In genomic region chr20:10563935-10564492, GRCh38 we compare ENCODE assay signal across 18 cellular contexts.
DNase-seq lines count a peak whose midpoint lies in the region; ATAC-seq and TF ChIP-seq lines count a peak whose summit lies in the region.
"Had no signal": no experiment of that assay in that cellular context is flagged by ENCODE, and none has a peak within 500 bp of the region (broad histone marks: within the 10 kb centered on the region; RNA-seq: fewer than 3 reads in every experiment).

No MANE protein-coding gene starts in this region.

- H3K4me2 ChIP-seq in BLaER1 treated with 17β-estradiol and CSF1 and Interleukin-3, amounts not matched to agents 10 nM and 100 nM, result peak overlapping the region in 6 of 11 experiments; percentile 11 to 77 (median 55); a peak in 7 of 22 replicates
- H3K4me2 ChIP-seq in OCI-LY7 (ENCODE audit: low read length), result no peak overlapping the region

- H3K79me2 ChIP-seq in OCI-LY7 (ENCODE audit: insufficient read depth, low read depth, low read length), result no peaks in the 10 kb centered on the region

- H3K36me3 Mint-ChIP-seq in activated CD4-positive, alpha-beta memory T cell treated with anti-CD3 and anti-CD28 coated beads, Interleukin-2, amount 10 ng/mL, durations not matched to agents 7 days and 5 days (ENCODE audit: low read depth), result peaks cover 13% of the 10 kb centered on the region
- peaks cover 36% of the 10 kb centered on the region for H3K36me3 Mint-ChIP-seq in activated CD4-positive, alpha-beta memory T cell treated with anti-CD3 and anti-CD28 coated beads for 36 hours
- peaks cover 34% of the 10 kb centered on the region for H3K36me3 Mint-ChIP-seq in activated T-helper 17 cell treated with anti-CD3 and anti-CD28 coated beads, Interleukin-2, amount 50 U/mL, for 72 hours (ENCODE audit: low read depth)
- H3K36me3 Mint-ChIP-seq in stimulated activated memory B cell treated with anti-CD40 and anti-IgM and Interleukin-4, amounts not matched to agents 10 μg/mL and 1 μg/mL and 100 μg/mL, for 72 hours, result peaks cover 67% of the 10 kb centered on the region

- CTCF ChIA-PET in activated CD4-positive, alpha-beta memory T cell treated with anti-CD3 and anti-CD28 coated beads, Interleukin-2, amount 10 ng/mL, durations not matched to agents 7 days and 5 days (lab: Charles Lee), result no interaction called here
- CTCF ChIA-PET in activated CD4-positive, alpha-beta memory T cell treated with anti-CD3 and anti-CD28 coated beads for 36 hours (lab: Charles Lee), result no interaction called here
- CTCF ChIA-PET in OCI-LY7 (lab: Charles Lee; ENCODE audit: unreplicated experiment), result no interaction called here

- H3K27ac ChIP-seq in BLaER1 treated with 17β-estradiol and CSF1 and Interleukin-3, amounts not matched to agents 10 nM and 100 nM, result 0 out of 22 replicates have a peak overlapping the region, but pooled peaks of 1 of the 11 experiments have one; percentile 2
- H3K27ac ChIP-seq in OCI-LY7 (ENCODE audit: low read depth, low read length, poor library complexity, severe bottlenecking), result no peak overlapping the region
- H3K27ac ChIP-seq: SJCRH30 had no signal

- no TSS peak for BruUV-seq in OCI-LY7 (replicated peaks; lab: Mats Ljungman, UMichigan)

- TF ChIP-seq CTCF in OCI-LY7 (conservative IDR thresholded peaks at IDR 0.05; ENCODE audit: low read length), result no peak

- H3K9ac ChIP-seq in BLaER1 treated with 17β-estradiol and CSF1 and Interleukin-3, amounts not matched to agents 10 nM and 100 nM, result no peak overlapping the region

- no peaks in the 10 kb centered on the region for H3K9me3 Mint-ChIP-seq in activated CD4-positive, alpha-beta memory T cell treated with anti-CD3 and anti-CD28 coated beads, Interleukin-2, amount 10 ng/mL, durations not matched to agents 7 days and 5 days
- peaks cover 3% of the 10 kb centered on the region for H3K9me3 Mint-ChIP-seq in activated CD4-positive, alpha-beta memory T cell treated with anti-CD3 and anti-CD28 coated beads for 36 hours
- H3K9me3 Mint-ChIP-seq in activated T-helper 17 cell treated with anti-CD3 and anti-CD28 coated beads, Interleukin-2, amount 50 U/mL, for 72 hours, result no peaks in the 10 kb centered on the region
- H3K9me3 Mint-ChIP-seq in stimulated activated memory B cell treated with anti-CD40 and anti-IgM and Interleukin-4, amounts not matched to agents 10 μg/mL and 1 μg/mL and 100 μg/mL, for 72 hours, result peaks cover 4% of the 10 kb centered on the region

- H3K4me1 ChIP-seq in BLaER1 treated with 17β-estradiol and CSF1 and Interleukin-3, amounts not matched to agents 10 nM and 100 nM, result peaks cover 0 to 44% (median 24%) of the 10 kb centered on the region in 10 experiments; a peak in 15 of 20 replicates
- no peaks in the 10 kb centered on the region for H3K4me1 ChIP-seq in OCI-LY7 (ENCODE audit: insufficient read depth, low read length, poor library complexity, severe bottlenecking)
- H3K4me1 ChIP-seq: SJCRH30 had no signal

- no peaks in the 10 kb centered on the region for H3K27me3 ChIP-seq in BLaER1 treated with 17β-estradiol and CSF1 and Interleukin-3, amounts not matched to agents 10 nM and 100 nM
- H3K27me3 ChIP-seq: SJCRH30 had no signal

- DNase-seq in activated CD4-positive, alpha-beta memory T cell treated with anti-CD3 and anti-CD28 coated beads, Interleukin-2, amount 10 ng/mL, durations not matched to agents 7 days and 5 days, result no peak
- no peak for DNase-seq in activated CD4-positive, alpha-beta memory T cell treated with anti-CD3 and anti-CD28 coated beads for 36 hours
- peak; percentile 78 for DNase-seq in MV-4-11 (lab: John Stamatoyannopoulos, UW)
- DNase-seq in OCI-LY7 (ENCODE audit: low spot score), result no peak
- DNase-seq: H7; Karpas-422; NCI-H1436; NCI-H2029; NCI-H2171; NCI-H446; NCI-H69; NK-92 treated with Interleukin-12 subunit alpha and Interleukin-12 subunit beta, amount 100 ng/mL, for 24 hours; PC-3; SJCRH30 had no signal

- H3K27me3 Mint-ChIP-seq in activated CD4-positive, alpha-beta memory T cell treated with anti-CD3 and anti-CD28 coated beads, Interleukin-2, amount 10 ng/mL, durations not matched to agents 7 days and 5 days, result no peaks in the 10 kb centered on the region
- no peaks in the 10 kb centered on the region for H3K27me3 Mint-ChIP-seq in activated CD4-positive, alpha-beta memory T cell treated with anti-CD3 and anti-CD28 coated beads for 36 hours
- H3K27me3 Mint-ChIP-seq in activated T-helper 17 cell treated with anti-CD3 and anti-CD28 coated beads, Interleukin-2, amount 50 U/mL, for 72 hours, result no peaks in the 10 kb centered on the region
- H3K27me3 Mint-ChIP-seq in stimulated activated memory B cell treated with anti-CD40 and anti-IgM and Interleukin-4, amounts not matched to agents 10 μg/mL and 1 μg/mL and 100 μg/mL, for 72 hours, result no peaks in the 10 kb centered on the region

- POLR2A ChIA-PET in activated CD4-positive, alpha-beta memory T cell treated with anti-CD3 and anti-CD28 coated beads, Interleukin-2, amount 10 ng/mL, durations not matched to agents 7 days and 5 days (lab: Charles Lee), result no interaction called here
- POLR2A ChIA-PET in activated CD4-positive, alpha-beta memory T cell treated with anti-CD3 and anti-CD28 coated beads for 36 hours (lab: Charles Lee), result no interaction called here
- POLR2A ChIA-PET in OCI-LY7 (lab: Charles Lee), result interaction anchor here (0.7 kb wide), 1 partner anchor 253 kb away, joined by 4 read pairs; no protein-coding TSS in a partner anchor

- H3K4me3 ChIP-seq in BLaER1 treated with 17β-estradiol and CSF1 and Interleukin-3, amounts not matched to agents 10 nM and 100 nM, result no peak overlapping the region
- H3K4me3 ChIP-seq in OCI-LY7 (ENCODE audit: low read depth, low read length, poor library complexity, severe bottlenecking), result no peak overlapping the region
- H3K4me3 ChIP-seq: SJCRH30 had no signal

- no peaks in the 10 kb centered on the region for H3K9me2 ChIP-seq in OCI-LY7 (ENCODE audit: insufficient read depth, low read length)

- H3K9me3 ChIP-seq in BLaER1 treated with 17β-estradiol and CSF1 and Interleukin-3, amounts not matched to agents 10 nM and 100 nM (replicated peaks in 1 of 11), result peaks cover 12 to 27% (median 19%) of the 10 kb centered on the region in 11 experiments; a peak in 19 of 22 replicates
- no peaks in the 10 kb centered on the region for H3K9me3 ChIP-seq in OCI-LY7 (ENCODE audit: low read length)
- H3K9me3 ChIP-seq: SJCRH30 had no signal

- peak overlapping the region; percentile 25 for H3K27ac Mint-ChIP-seq in activated CD4-positive, alpha-beta memory T cell treated with anti-CD3 and anti-CD28 coated beads, Interleukin-2, amount 10 ng/mL, durations not matched to agents 7 days and 5 days
- H3K27ac Mint-ChIP-seq in activated CD4-positive, alpha-beta memory T cell treated with anti-CD3 and anti-CD28 coated beads for 36 hours, result no peak overlapping the region
- no peak overlapping the region for H3K27ac Mint-ChIP-seq in activated T-helper 17 cell treated with anti-CD3 and anti-CD28 coated beads, Interleukin-2, amount 50 U/mL, for 72 hours
- H3K27ac Mint-ChIP-seq in stimulated activated memory B cell treated with anti-CD40 and anti-IgM and Interleukin-4, amounts not matched to agents 10 μg/mL and 1 μg/mL and 100 μg/mL, for 72 hours, result no peak overlapping the region
- H3K27ac Mint-ChIP-seq: CD14-positive monocyte had no signal

- H3K4me3 Mint-ChIP-seq in activated CD4-positive, alpha-beta memory T cell treated with anti-CD3 and anti-CD28 coated beads, Interleukin-2, amount 10 ng/mL, durations not matched to agents 7 days and 5 days, result no peak overlapping the region
- H3K4me3 Mint-ChIP-seq in activated CD4-positive, alpha-beta memory T cell treated with anti-CD3 and anti-CD28 coated beads for 36 hours, result no peak overlapping the region
- no peak overlapping the region for H3K4me3 Mint-ChIP-seq in activated T-helper 17 cell treated with anti-CD3 and anti-CD28 coated beads, Interleukin-2, amount 50 U/mL, for 72 hours
- H3K4me3 Mint-ChIP-seq in stimulated activated memory B cell treated with anti-CD40 and anti-IgM and Interleukin-4, amounts not matched to agents 10 μg/mL and 1 μg/mL and 100 μg/mL, for 72 hours, result no peak overlapping the region
- H3K4me3 Mint-ChIP-seq: CD14-positive monocyte had no signal

- H3K36me3 ChIP-seq in BLaER1 treated with 17β-estradiol and CSF1 and Interleukin-3, amounts not matched to agents 10 nM and 100 nM, result peaks cover 12 to 48% (median 26%) of the 10 kb centered on the region in 11 experiments; a peak in 21 of 22 replicates
- H3K36me3 ChIP-seq in OCI-LY7 (ENCODE audit: insufficient read depth, low read length), result no peaks in the 10 kb centered on the region
- H3K36me3 ChIP-seq: SJCRH30 had no signal

- no peak overlapping the region for H2AFZ ChIP-seq in OCI-LY7 (ENCODE audit: low read length)

- peak; percentile 14 for ATAC-seq in activated T-helper 17 cell treated with anti-CD3 and anti-CD28 coated beads, Interleukin-2, amount 50 U/mL, for 72 hours (replicated peaks)
- ATAC-seq in stimulated activated memory B cell treated with anti-CD40 and anti-IgM and Interleukin-4, amounts not matched to agents 10 μg/mL and 1 μg/mL and 100 μg/mL, for 72 hours, result no peak
- ATAC-seq: PC-3 had no signal

- intact Hi-C loops in activated CD4-positive, alpha-beta memory T cell treated with anti-CD3 and anti-CD28 coated beads for 36 hours (cut with micrococcal nuclease), result no loop called here
- intact Hi-C loops in OCI-LY7 (cut with micrococcal nuclease; ENCODE audit: unreplicated experiment), result loop anchor here (10.0 kb wide), 1 partner anchor 981 kb away; no protein-coding TSS in a partner anchor

- H4K20me1 ChIP-seq in BLaER1 treated with 17β-estradiol and CSF1 and Interleukin-3, amounts not matched to agents 10 nM and 100 nM, result no peaks in the 10 kb centered on the region
- H4K20me1 ChIP-seq in OCI-LY7 (ENCODE audit: insufficient read depth, low read length), result no peaks in the 10 kb centered on the region

- peaks cover 48% of the 10 kb centered on the region for H3K4me1 Mint-ChIP-seq in activated CD4-positive, alpha-beta memory T cell treated with anti-CD3 and anti-CD28 coated beads, Interleukin-2, amount 10 ng/mL, durations not matched to agents 7 days and 5 days
- peaks cover 15% of the 10 kb centered on the region for H3K4me1 Mint-ChIP-seq in activated CD4-positive, alpha-beta memory T cell treated with anti-CD3 and anti-CD28 coated beads for 36 hours (ENCODE audit: low read depth)
- H3K4me1 Mint-ChIP-seq in activated T-helper 17 cell treated with anti-CD3 and anti-CD28 coated beads, Interleukin-2, amount 50 U/mL, for 72 hours, result no peaks in the 10 kb centered on the region
- H3K4me1 Mint-ChIP-seq in stimulated activated memory B cell treated with anti-CD40 and anti-IgM and Interleukin-4, amounts not matched to agents 10 μg/mL and 1 μg/mL and 100 μg/mL, for 72 hours, result no peaks in the 10 kb centered on the region
